ENCODE assay signal across 9 cellular contexts in genomic region chr16:71986131-71986530, GRCh38. TPM values are rescaled to one million over a fixed set of nuclear protein-coding genes. Genes with fewer than 3 reads are reported as not detected.
"Had no signal": no experiment of that assay in that cellular context is flagged by ENCODE, and none has a peak within 500 bp of the region (broad histone marks: within the 10 kb centered on the region; RNA-seq: fewer than 3 reads in every experiment).

No MANE protein-coding gene starts in this region.

- H3K9me3 ChIP-seq: HAP-1 had no signal

- H3K4me3 ChIP-seq: GM23248, HAP-1 had no signal

- H3K36me3 Mint-ChIP-seq: IgD-negative memory B cell had no signal

- ATAC-seq: HCT116 had no signal

- DNase-seq: GM23248, GOT3, H7, HFFc6, KG1 had no signal

- H3K9me3 Mint-ChIP-seq: HFFc6 had no signal

- H3K27ac Mint-ChIP-seq: HFFc6, IgD-negative memory B cell had no signal

- H3K4me1 ChIP-seq: HAP-1 had no signal

- H3K36me3 ChIP-seq: HAP-1 had no signal

- H3K27ac ChIP-seq: GM23248 had no signal

- H3K4me3 Mint-ChIP-seq: HFFc6 had no signal

- H3K9ac ChIP-seq: GM23248 had no signal

- H2AFZ ChIP-seq: GM23248 had no signal

RNA-seq across cellular contexts. Expression of gene PKD1L3, which starts 14.1 kb away (rescaled TPM):
- total RNA-seq: GM23248, HFFc6, HT-29 had no signal
- polyA plus RNA-seq: GM23248, IgD-negative memory B cell had no signal
